32 cellular contexts compared by ENCODE assay signal in genomic region chr13:29815336-29815735, GRCh38.
"Had no signal": no experiment of that assay in that cellular context is flagged by ENCODE, and none has a peak within 500 bp of the region (broad histone marks: within the 10 kb centered on the region; RNA-seq: fewer than 3 reads in every experiment).

No MANE protein-coding gene starts in this region.

- H3K9me3 Mint-ChIP-seq: activated B cell treated with CpG ODN at 0.5 μM for 24 hours; activated CD4-positive, alpha-beta memory T cell treated with anti-CD3 and anti-CD28 coated beads for 36 hours; activated CD4-positive, alpha-beta T cell treated with anti-CD3 and anti-CD28 coated beads, Interleukin-2, amount 10 ng/mL, durations not matched to agents 7 days and 5 days; activated CD8-positive, alpha-beta T cell treated with anti-CD3 and anti-CD28 coated beads for 36 hours; activated naive CD4-positive, alpha-beta T cell treated with anti-CD3 and anti-CD28 coated beads, Interleukin-2, amount 10 ng/mL, durations not matched to agents 7 days and 5 days; activated naive CD4-positive, alpha-beta T cell treated with anti-CD3 and anti-CD28 coated beads, Interleukin-2, amount 50 U/mL, for 24 hours; activated naive CD8-positive, alpha-beta T cell treated with anti-CD3 and anti-CD28 coated beads, Interleukin-2, amount 10 ng/mL, durations not matched to agents 7 days and 5 days; activated naive CD8-positive, alpha-beta T cell treated with anti-CD3 and anti-CD28 coated beads, Interleukin-2, amount 50 U/mL, for 24 hours; activated T-cell treated with anti-CD3 and anti-CD28 coated beads, Interleukin-2, amount 50 U/mL, for 4 hours; activated T-cell treated with anti-CD3 and anti-CD28 coated beads, Interleukin-2, amount 50 U/mL, for 72 hours; activated T-helper 1 cell treated with anti-CD3 and anti-CD28 coated beads, Interleukin-12 subunit alpha, Interleukin-12 subunit beta, Interleukin-2, Interleukin-4 antibody, amounts not matched to agents 30 ng/mL and 10 ng/mL and 1 ng/mL, durations not matched to agents 14 hours and 24 hours and 36 hours; activated T-helper 2 cell treated with anti-CD3 and anti-CD28 coated beads, Interferon-gamma antibody, Interleukin-2, Interleukin-4, amounts not matched to agents 10 μg/mL and 5 μg/mL and 100 μg/mL, durations not matched to agents 14 hours and 24 hours and 36 hours; T-helper 1 cell treated with Interleukin-12 subunit alpha and Interleukin-12 subunit beta and Interleukin-4 antibody, amounts not matched to agents 30 μg/mL and 1 μg/mL, for 36 hours; T-helper 2 cell treated with Interferon-gamma antibody and Interleukin-4, amounts not matched to agents 5 μg/mL and 100 μg/mL, for 36 hours had no signal

- H3K9me3 ChIP-seq: body of pancreas, breast epithelium had no signal

- H3K27me3 ChIP-seq: body of pancreas, brain microvascular endothelial cell, breast epithelium had no signal

- DNase-seq: activated B cell treated with CpG ODN at 0.5 μM for 24 hours; activated CD4-positive, alpha-beta memory T cell treated with anti-CD3 and anti-CD28 coated beads for 36 hours; activated CD4-positive, alpha-beta T cell treated with anti-CD3 and anti-CD28 coated beads for 48 hours; activated CD4-positive, alpha-beta T cell treated with anti-CD3 and anti-CD28 coated beads, Interleukin-2, amount 10 ng/mL, durations not matched to agents 7 days and 5 days; activated CD4-positive, CD25-positive, alpha-beta regulatory T cell treated with anti-CD3 and anti-CD28 coated beads, Interleukin-2, amount 50 U/mL, for 72 hours; activated CD8-positive, alpha-beta memory T cell treated with anti-CD3 and anti-CD28 coated beads, Interleukin-2, amount 50 U/mL, for 4 hours; activated CD8-positive, alpha-beta T cell treated with anti-CD3 and anti-CD28 coated beads for 36 hours; activated effector memory CD4-positive, alpha-beta T cell treated with Interleukin-2 at 50 U/mL for 16 hours; activated gamma-delta T cell; activated naive CD4-positive, alpha-beta T cell treated with anti-CD3 and anti-CD28 coated beads, Interleukin-2, amount 10 ng/mL, durations not matched to agents 7 days and 5 days; activated naive CD4-positive, alpha-beta T cell treated with Interleukin-2 at 50 U/mL for 16 hours; activated naive CD8-positive, alpha-beta T cell treated with anti-CD3 and anti-CD28 coated beads, Interleukin-2, amount 10 ng/mL, durations not matched to agents 7 days and 5 days; activated naive CD8-positive, alpha-beta T cell treated with anti-CD3 and anti-CD28 coated beads, Interleukin-2, amount 50 U/mL, for 24 hours; activated T-cell treated with anti-CD3 and anti-CD28 coated beads for 4 hours; activated T-cell treated with anti-CD3 and anti-CD28 coated beads, Interleukin-2, amount 50 U/mL, for 1 hour; activated T-cell treated with anti-CD3 and anti-CD28 coated beads, Interleukin-2, amount 50 U/mL, for 4 hours; activated T-cell treated with anti-CD3 and anti-CD28 coated beads, Interleukin-2, amount 50 U/mL, for 72 hours; amygdala; aorta; body of pancreas; brain microvascular endothelial cell; central memory CD4-positive, alpha-beta T cell; T-helper 1 cell; T-helper 2 cell; T-helper 9 cell had no signal

- H3K4me1 ChIP-seq: breast epithelium had no signal

- H3K27ac ChIP-seq: body of pancreas, brain microvascular endothelial cell, breast epithelium had no signal

- ATAC-seq: activated CD8-positive, alpha-beta T cell treated with anti-CD3 and anti-CD28 coated beads for 36 hours; activated naive CD8-positive, alpha-beta T cell treated with anti-CD3 and anti-CD28 coated beads, Interleukin-2, amount 50 U/mL, for 24 hours; activated T-cell treated with anti-CD3 and anti-CD28 coated beads, Interleukin-2, amount 50 U/mL, for 4 hours; activated T-cell treated with anti-CD3 and anti-CD28 coated beads, Interleukin-2, amount 50 U/mL, for 72 hours; body of pancreas had no signal

- H3K36me3 Mint-ChIP-seq: activated CD4-positive, alpha-beta memory T cell treated with anti-CD3 and anti-CD28 coated beads for 36 hours had no signal

- H3K36me3 ChIP-seq: brain microvascular endothelial cell, breast epithelium had no signal

- H3K27ac Mint-ChIP-seq: activated B cell treated with CpG ODN at 0.5 μM for 24 hours; activated CD4-positive, alpha-beta memory T cell treated with anti-CD3 and anti-CD28 coated beads for 36 hours; activated CD4-positive, alpha-beta T cell treated with anti-CD3 and anti-CD28 coated beads, Interleukin-2, amount 10 ng/mL, durations not matched to agents 7 days and 5 days; activated CD8-positive, alpha-beta T cell treated with anti-CD3 and anti-CD28 coated beads for 36 hours; activated naive CD4-positive, alpha-beta T cell treated with anti-CD3 and anti-CD28 coated beads, Interleukin-2, amount 10 ng/mL, durations not matched to agents 7 days and 5 days; activated naive CD4-positive, alpha-beta T cell treated with anti-CD3 and anti-CD28 coated beads, Interleukin-2, amount 50 U/mL, for 24 hours; activated naive CD8-positive, alpha-beta T cell; activated naive CD8-positive, alpha-beta T cell treated with anti-CD3 and anti-CD28 coated beads, Interleukin-2, amount 10 ng/mL, durations not matched to agents 7 days and 5 days; activated naive CD8-positive, alpha-beta T cell treated with anti-CD3 and anti-CD28 coated beads, Interleukin-2, amount 50 U/mL, for 24 hours; activated T-cell treated with anti-CD3 and anti-CD28 coated beads, Interleukin-2, amount 50 U/mL, for 72 hours; activated T-helper 1 cell treated with anti-CD3 and anti-CD28 coated beads, Interleukin-12 subunit alpha, Interleukin-12 subunit beta, Interleukin-2, Interleukin-4 antibody, amounts not matched to agents 30 ng/mL and 10 ng/mL and 1 ng/mL, durations not matched to agents 14 hours and 24 hours and 36 hours; activated T-helper 2 cell treated with anti-CD3 and anti-CD28 coated beads, Interferon-gamma antibody, Interleukin-2, Interleukin-4, amounts not matched to agents 10 μg/mL and 5 μg/mL and 100 μg/mL, durations not matched to agents 14 hours and 24 hours and 36 hours; T-helper 1 cell treated with Interleukin-12 subunit alpha and Interleukin-12 subunit beta and Interleukin-4 antibody, amounts not matched to agents 30 μg/mL and 1 μg/mL, for 36 hours; T-helper 2 cell treated with Interferon-gamma antibody and Interleukin-4, amounts not matched to agents 5 μg/mL and 100 μg/mL, for 36 hours had no signal

- H3K27me3 Mint-ChIP-seq: activated B cell treated with CpG ODN at 0.5 μM for 24 hours; activated CD4-positive, alpha-beta memory T cell treated with anti-CD3 and anti-CD28 coated beads for 36 hours; activated CD4-positive, alpha-beta T cell treated with anti-CD3 and anti-CD28 coated beads, Interleukin-2, amount 10 ng/mL, durations not matched to agents 7 days and 5 days; activated CD8-positive, alpha-beta T cell treated with anti-CD3 and anti-CD28 coated beads for 36 hours; activated naive CD4-positive, alpha-beta T cell treated with anti-CD3 and anti-CD28 coated beads, Interleukin-2, amount 10 ng/mL, durations not matched to agents 7 days and 5 days; activated naive CD4-positive, alpha-beta T cell treated with anti-CD3 and anti-CD28 coated beads, Interleukin-2, amount 50 U/mL, for 24 hours; activated naive CD8-positive, alpha-beta T cell; activated naive CD8-positive, alpha-beta T cell treated with anti-CD3 and anti-CD28 coated beads, Interleukin-2, amount 10 ng/mL, durations not matched to agents 7 days and 5 days; activated naive CD8-positive, alpha-beta T cell treated with anti-CD3 and anti-CD28 coated beads, Interleukin-2, amount 50 U/mL, for 24 hours had no signal

- H3K4me3 Mint-ChIP-seq: activated B cell treated with CpG ODN at 0.5 μM for 24 hours; activated CD4-positive, alpha-beta memory T cell treated with anti-CD3 and anti-CD28 coated beads for 36 hours; activated CD4-positive, alpha-beta T cell treated with anti-CD3 and anti-CD28 coated beads, Interleukin-2, amount 10 ng/mL, durations not matched to agents 7 days and 5 days; activated CD8-positive, alpha-beta T cell treated with anti-CD3 and anti-CD28 coated beads for 36 hours; activated naive CD4-positive, alpha-beta T cell treated with anti-CD3 and anti-CD28 coated beads, Interleukin-2, amount 10 ng/mL, durations not matched to agents 7 days and 5 days; activated naive CD4-positive, alpha-beta T cell treated with anti-CD3 and anti-CD28 coated beads, Interleukin-2, amount 50 U/mL, for 24 hours; activated naive CD8-positive, alpha-beta T cell; activated naive CD8-positive, alpha-beta T cell treated with anti-CD3 and anti-CD28 coated beads, Interleukin-2, amount 10 ng/mL, durations not matched to agents 7 days and 5 days; activated naive CD8-positive, alpha-beta T cell treated with anti-CD3 and anti-CD28 coated beads, Interleukin-2, amount 50 U/mL, for 24 hours; activated T-cell treated with anti-CD3 and anti-CD28 coated beads, Interleukin-2, amount 50 U/mL, for 4 hours; activated T-helper 1 cell treated with anti-CD3 and anti-CD28 coated beads, Interleukin-12 subunit alpha, Interleukin-12 subunit beta, Interleukin-2, Interleukin-4 antibody, amounts not matched to agents 30 ng/mL and 10 ng/mL and 1 ng/mL, durations not matched to agents 14 hours and 24 hours and 36 hours; T-helper 1 cell treated with Interleukin-12 subunit alpha and Interleukin-12 subunit beta and Interleukin-4 antibody, amounts not matched to agents 30 μg/mL and 1 μg/mL, for 36 hours; T-helper 2 cell treated with Interferon-gamma antibody and Interleukin-4, amounts not matched to agents 5 μg/mL and 100 μg/mL, for 36 hours had no signal

- H3K4me3 ChIP-seq: body of pancreas, breast epithelium had no signal
